Comparison of ENCODE assay signal across 26 cellular contexts in genomic region chr21:37788503-37788902, GRCh38.
"Had no signal": no experiment of that assay in that cellular context is flagged by ENCODE, and none has a peak within 500 bp of the region (broad histone marks: within the 10 kb centered on the region; RNA-seq: fewer than 3 reads in every experiment).

No MANE protein-coding gene starts in this region.

- H3K27me3 ChIP-seq: dorsolateral prefrontal cortex, gastrocnemius medialis, neutrophil, right atrium auricular region, suprapubic skin, transverse colon, vagina had no signal

- H3K36me3 ChIP-seq: gastrocnemius medialis, lower lobe of right lung, neutrophil, prostate gland, right atrium auricular region, suprapubic skin, transverse colon, vagina had no signal

- ATAC-seq: esophagus mucosa; gastrocnemius medialis; left ventricle myocardium superior; lower lobe of right lung; natural killer cell treated with Interleukin-12 subunit alpha and Interleukin-12 subunit beta and Interleukin-15 and Interleukin-18, amount 100 ng/mL, for 72 hours; stimulated activated naive CD8-positive, alpha-beta T cell treated with anti-CD3 and anti-CD28 coated beads, Interleukin-15, amount 100 ng/mL, for 72 hours had no signal

- H3K9me3 ChIP-seq: gastrocnemius medialis, lower lobe of right lung, neutrophil, prostate gland, right atrium auricular region, suprapubic skin, transverse colon, vagina had no signal

- H3K4me3 ChIP-seq: dorsolateral prefrontal cortex, gastrocnemius medialis, lower lobe of right lung, prostate gland, right atrium auricular region, suprapubic skin, transverse colon, vagina had no signal

- DNase-seq: dorsolateral prefrontal cortex; effector CD4-positive, alpha-beta T cell; endodermal cell; foreskin fibroblast; gastrocnemius medialis; head of caudate nucleus; left ventricle myocardium superior; lower lobe of right lung; naive B cell; small intestine; stimulated activated CD4-positive, alpha-beta T cell treated with anti-CD3 and anti-CD28 coated beads, Interleukin-15, amount 100 ng/mL, for 24 hours; stimulated activated CD4-positive, alpha-beta T cell treated with anti-CD3 and anti-CD28 coated beads, Interleukin-4, amount 100 ng/mL, for 1 hour; stimulated activated CD8-positive, alpha-beta memory T cell treated with anti-CD3 and anti-CD28 coated beads, Interleukin-4, amount 100 ng/mL, for 48 hours; stimulated activated naive CD4-positive, alpha-beta T cell; stimulated activated naive CD8-positive, alpha-beta T cell treated with anti-CD3 and anti-CD28 coated beads, Interleukin-15, amount 100 ng/mL, for 72 hours; transverse colon had no signal

- FAIRE-seq: colon, keratinocyte, small intestine had no signal

- H3K27ac ChIP-seq: dorsolateral prefrontal cortex, epithelial cell of prostate, gastrocnemius medialis, lower lobe of right lung, neutrophil, prostate gland, right atrium auricular region, suprapubic skin, transverse colon, vagina had no signal

- H3K4me1 ChIP-seq: gastrocnemius medialis, lower lobe of right lung, prostate gland, right atrium auricular region, suprapubic skin, transverse colon, vagina had no signal
